In genomic region chr1:66357478-66358197, GRCh38 we compare ENCODE assay signal across 18 cellular contexts.
DNase-seq lines count a peak whose midpoint lies in the region; ATAC-seq and TF ChIP-seq lines count a peak whose summit lies in the region.
"Had no signal": no experiment of that assay in that cellular context is flagged by ENCODE, and none has a peak within 500 bp of the region (broad histone marks: within the 10 kb centered on the region; RNA-seq: fewer than 3 reads in every experiment).

No MANE protein-coding gene starts in this region.

- H3K18ac ChIP-seq in IMR-90 (ENCODE audit: low read depth, low read length), result no peak overlapping the region

- in situ Hi-C loops in IMR-90 (cut with MboI; ENCODE audit: low sequenced_read_pairs), result no loop called here

- no peak overlapping the region for H3K23ac ChIP-seq in IMR-90 (ENCODE audit: low read depth, low read length)

- intact Hi-C loops in activated CD4-positive, alpha-beta T cell treated with anti-CD3 and anti-CD28 coated beads for 36 hours (cut with DNase I, micrococcal nuclease), result no loop called here
- intact Hi-C loops in IMR-90 (cut with micrococcal nuclease), result loop anchor here (10.0 kb wide), 1 partner anchor 403 kb away; no protein-coding TSS in a partner anchor

- no peaks in the 10 kb centered on the region for H3K27me3 Mint-ChIP-seq in activated CD4-positive, alpha-beta T cell treated with anti-CD3 and anti-CD28 coated beads for 36 hours
- no peaks in the 10 kb centered on the region for H3K27me3 Mint-ChIP-seq in neural crest cell (ENCODE audit: low read depth)

- H4K20me1 ChIP-seq in IMR-90 (ENCODE audit: insufficient read depth, low read length), result no peaks in the 10 kb centered on the region

- peaks cover 77% of the 10 kb centered on the region for H3K36me3 Mint-ChIP-seq in activated CD4-positive, alpha-beta T cell treated with anti-CD3 and anti-CD28 coated beads for 36 hours (ENCODE audit: low read depth)
- peaks cover 10% of the 10 kb centered on the region for H3K36me3 Mint-ChIP-seq in neural crest cell (ENCODE audit: low read depth)

- CTCF ChIA-PET in activated CD4-positive, alpha-beta T cell treated with anti-CD3 and anti-CD28 coated beads for 36 hours (lab: Charles Lee), result interaction anchor here (1.1 to 2.5 kb wide), 7 partner anchors 7 to 93 kb away, joined by 3 to 10 read pairs (median 4); no protein-coding TSS in a partner anchor
- CTCF ChIA-PET in IMR-90 (lab: Yijun Ruan, JAX), result interaction anchor here (1.1 kb wide), 1 partner anchor 75 kb away, joined by 3 read pairs; no protein-coding TSS in a partner anchor

- no peak overlapping the region for H4K5ac ChIP-seq in IMR-90 (ENCODE audit: low read depth, low read length)

- no peak overlapping the region for H3K4ac ChIP-seq in IMR-90 (ENCODE audit: low read depth, low read length)

- dilution Hi-C loops in IMR-90 (cut with HindIII; ENCODE audit: low sequenced_read_pairs, unreplicated experiment), result no loop called here

- peaks cover 24 to 30% of the 10 kb centered on the region in 2 experiments for H3K79me1 ChIP-seq in IMR-90 (ENCODE audit: low read depth in 1 of 2, low read length in 2 of 2)

- H2AK5ac ChIP-seq in IMR-90 (ENCODE audit: low read depth, low read length), result no peak overlapping the region

- POLR2A ChIA-PET in activated CD4-positive, alpha-beta T cell treated with anti-CD3 and anti-CD28 coated beads for 36 hours (lab: Charles Lee), result no interaction called here
- POLR2A ChIA-PET in IMR-90 (lab: Charles Lee; ENCODE audit: unreplicated experiment), result no interaction called here

- no peak overlapping the region for H3K9ac ChIP-seq in IMR-90 (ENCODE audit: low read depth, low read length)

- peaks cover 19% of the 10 kb centered on the region for H3K4me1 ChIP-seq in IMR-90 (ENCODE audit: control insufficient read depth, insufficient read depth, low read length)
- H3K4me1 ChIP-seq: ascending aorta had no signal

- no peak for TF ChIP-seq CTCF in IMR-90 (conservative IDR thresholded peaks at IDR 0.05; ENCODE audit: low read depth, low read length)
- TF ChIP-seq CTCF in neural crest cell (conservative IDR thresholded peaks at IDR 0.05), result no peak

- no peak overlapping the region for H2BK15ac ChIP-seq in IMR-90 (ENCODE audit: low read depth, low read length)

- H3K27me3 ChIP-seq in IMR-90 (ENCODE audit: control insufficient read depth, insufficient read depth, low read length), result no peaks in the 10 kb centered on the region
- H3K27me3 ChIP-seq: ascending aorta had no signal

- H4K8ac ChIP-seq in IMR-90 (ENCODE audit: low read depth in 2 of 2, low read length in 2 of 2), result no peak overlapping the region

- no peak for DNase-seq in activated CD4-positive, alpha-beta T cell treated with anti-CD3 and anti-CD28 coated beads for 36 hours
- no peak for DNase-seq in activated CD4-positive, alpha-beta T cell treated with anti-CD3 and anti-CD28 coated beads for 1 hour
- no peak for DNase-seq in IMR-90
- DNase-seq in central memory CD4-positive, alpha-beta T cell, result peak; percentile 67
- DNase-seq in neural crest cell (ENCODE audit: low read depth, low spot score), result no peak
- no peak for DNase-seq in GM19240 (ENCODE audit: insufficient read length, low spot score)
- no peak for DNase-seq in SW480 (ENCODE audit: low spot score)
- no peak for DNase-seq in NOMO-1 treated with dmso at 0.1 percent for 144 hours (lab: John Stamatoyannopoulos, UW; ENCODE audit: unreplicated experiment)
- DNase-seq: EL; erythroblast; NCI-H1694; NCI-H524 treated with DMSO at 0.1 percent for 48 hours; OCI-M1; stimulated activated CD4-positive, alpha-beta T cell treated with anti-CD3 and anti-CD28 coated beads, Interleukin-12 subunit alpha, Interleukin-12 subunit beta, amount 100 ng/mL, for 4 hours had no signal

- TF ChIP-seq RAD21 in IMR-90 (IDR thresholded peaks at IDR 0.05; ENCODE audit: low read length), result no peak

- no peak for TF ChIP-seq POLR2A in IMR-90 (IDR thresholded peaks at IDR 0.05; ENCODE audit: low read depth, low read length)

- no peak overlapping the region for H2BK120ac ChIP-seq in IMR-90 (ENCODE audit: low read depth, low read length)

- no CpG with 5 or more reads among the region's 3 CpGs for WGBS in IMR-90 (ENCODE audit: extremely low coverage in 2 of 2, insufficient read length in 1 of 2), 2 experiments

- no peaks in the 10 kb centered on the region for H3K9me3 Mint-ChIP-seq in activated CD4-positive, alpha-beta T cell treated with anti-CD3 and anti-CD28 coated beads for 36 hours (ENCODE audit: low read depth)
- H3K9me3 Mint-ChIP-seq in neural crest cell, result no peaks in the 10 kb centered on the region

- H2BK5ac ChIP-seq in IMR-90 (ENCODE audit: low read depth, low read length, poor library complexity, severe bottlenecking), result no peak overlapping the region

- no peak overlapping the region for H2BK20ac ChIP-seq in IMR-90 (ENCODE audit: low read depth, low read length)

- H3K9me1 ChIP-seq in IMR-90 (ENCODE audit: insufficient read depth, low read length), result peaks cover 7% of the 10 kb centered on the region; the same call in 1 of the 2 replicates

- no peak overlapping the region for H4K91ac ChIP-seq in IMR-90 (ENCODE audit: insufficient read depth, low read depth, low read length)

- H3K56ac ChIP-seq in IMR-90 (ENCODE audit: extremely low read depth, insufficient read depth, low read length), result no peak overlapping the region

- H3K4me3 ChIP-seq in IMR-90 (ENCODE audit: insufficient read depth, low read depth, low read length), result no peak overlapping the region
- H3K4me3 ChIP-seq: ascending aorta, coronary artery had no signal

- no TSS peak for BruUV-seq in IMR-90 (replicated peaks; lab: Mats Ljungman, UMichigan)

- H2AK9ac ChIP-seq in IMR-90 (replicated peaks; ENCODE audit: low read depth, low read length, poor library complexity), result no peak overlapping the region

- peak overlapping the region; percentile 7 for H3K4me3 Mint-ChIP-seq in activated CD4-positive, alpha-beta T cell treated with anti-CD3 and anti-CD28 coated beads for 36 hours
- H3K4me3 Mint-ChIP-seq in neural crest cell, result peak overlapping the region; percentile 27

- no peak for ATAC-seq in activated CD4-positive, alpha-beta T cell treated with anti-CD3 and anti-CD28 coated beads for 36 hours
- no peak for ATAC-seq in IMR-90 (ENCODE audit: low read depth)

- H3K4me2 ChIP-seq in IMR-90 (ENCODE audit: low read depth, low read length), result no peak overlapping the region

- H3K27ac ChIP-seq in IMR-90 (ENCODE audit: insufficient read depth, low read length), result no peak overlapping the region
- H3K27ac ChIP-seq: ascending aorta, C4-2B, coronary artery had no signal

- H3K36me3 ChIP-seq in IMR-90 (ENCODE audit: control insufficient read depth, insufficient read depth, low read length), result peaks cover 21% of the 10 kb centered on the region

- H3K27ac Mint-ChIP-seq in activated CD4-positive, alpha-beta T cell treated with anti-CD3 and anti-CD28 coated beads for 36 hours, result peak overlapping the region; percentile 61
- H3K27ac Mint-ChIP-seq in neural crest cell (ENCODE audit: unreplicated experiment), result no peak overlapping the region
- H3K27ac Mint-ChIP-seq: progenitor cell of endocrine pancreas had no signal

- no peaks in the 10 kb centered on the region for H3K9me3 ChIP-seq in IMR-90 (ENCODE audit: control insufficient read depth, insufficient read depth, low read length)
- H3K9me3 ChIP-seq: ascending aorta had no signal

- H3K14ac ChIP-seq in IMR-90 (replicated peaks; ENCODE audit: low read depth, low read length), result 0 out of 2 replicates have a peak overlapping the region, but pooled peaks have one; percentile 4

- no peak overlapping the region for H2AFZ ChIP-seq in IMR-90 (replicated peaks; ENCODE audit: low read length, poor library complexity)

- peaks cover 79% of the 10 kb centered on the region for H3K4me1 Mint-ChIP-seq in activated CD4-positive, alpha-beta T cell treated with anti-CD3 and anti-CD28 coated beads for 36 hours
- H3K4me1 Mint-ChIP-seq in neural crest cell, result peaks cover 74% of the 10 kb centered on the region

TF ChIP-seq in IMR-90, 13 proteins besides CTCF, POLR2A, EP300 and RAD21:
- TF ChIP-seq, protein P1, sequence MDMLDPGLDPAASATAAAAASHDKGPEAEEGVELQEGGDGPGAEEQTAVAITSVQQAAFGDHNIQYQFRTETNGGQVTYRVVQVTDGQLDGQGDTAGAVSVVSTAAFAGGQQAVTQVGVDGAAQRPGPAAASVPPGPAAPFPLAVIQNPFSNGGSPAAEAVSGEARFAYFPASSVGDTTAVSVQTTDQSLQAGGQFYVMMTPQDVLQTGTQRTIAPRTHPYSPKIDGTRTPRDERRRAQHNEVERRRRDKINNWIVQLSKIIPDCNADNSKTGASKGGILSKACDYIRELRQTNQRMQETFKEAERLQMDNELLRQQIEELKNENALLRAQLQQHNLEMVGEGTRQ (IDR thresholded peaks at IDR 0.05; ENCODE audit: low read depth, low read length), result no peak
- TF ChIP-seq SMC3 (IDR thresholded peaks at IDR 0.05; ENCODE audit: low read depth, low read length) (no peak), FOS (IDR thresholded peaks at IDR 0.05; ENCODE audit: low read depth, low read length) (no peak), NFE2L2 (IDR thresholded peaks at IDR 0.05; ENCODE audit: low read depth, low read length) (no peak), RCOR1 (IDR thresholded peaks at IDR 0.05; ENCODE audit: insufficient replicate concordance, low read length) (no peak), BHLHE40 (IDR thresholded peaks at IDR 0.05; ENCODE audit: low read depth, low read length) (no peak), MXI1 (IDR thresholded peaks at IDR 0.05; ENCODE audit: borderline replicate concordance, low read depth, low read length) (no peak), CHD1 (IDR thresholded peaks at IDR 0.05; ENCODE audit: low read depth, low read length) (no peak), CEBPB (IDR thresholded peaks at IDR 0.05; ENCODE audit: low read depth, low read length) (no peak), MAZ (IDR thresholded peaks at IDR 0.05; ENCODE audit: borderline replicate concordance, low read depth, low read length) (no peak), ELK1 (IDR thresholded peaks at IDR 0.05; ENCODE audit: borderline replicate concordance, low read depth, low read length) (no peak), MAFK (IDR thresholded peaks at IDR 0.05; ENCODE audit: low read depth, low read length) (no peak), RFX5 (IDR thresholded peaks at IDR 0.05; ENCODE audit: low read depth, low read length) (no peak)
